Comparison of ENCODE assay signal across 8 cellular contexts in genomic region chr1:150186438-150186788, GRCh38. TPM values are rescaled to one million over a fixed set of nuclear protein-coding genes. Genes with fewer than 3 reads are reported as not detected.
DNase-seq lines count a peak whose midpoint lies in the region; ATAC-seq and TF ChIP-seq lines count a peak whose summit lies in the region.
"Not testable (repeated sequence)": the region's sequence is repeated elsewhere in the genome, so short reads cannot be mapped to it uniquely, and the experiment has no call there.

No MANE protein-coding gene starts in this region.

- peak overlapping the region; percentile 16 for H3K27ac ChIP-seq in muscle layer of duodenum (ENCODE audit: low read length)
- peak overlapping the region; percentile 64 for H3K27ac ChIP-seq in skeletal muscle tissue (ENCODE audit: low read depth, low read length)
- H3K27ac ChIP-seq in tibial artery: peak overlapping the region; percentile 43 to 54

- H3K27me3 ChIP-seq in muscle layer of duodenum (ENCODE audit: low read depth, low read length); skeletal muscle tissue (ENCODE audit: control insufficient read depth in 3 of 3, insufficient read depth in 3 of 3, low read length in 3 of 3); tibial artery: not testable (repeated sequence)

- H3K4me3 ChIP-seq in NB4 (ENCODE audit: low read depth, low read length): peak overlapping the region; percentile 7
- H3K4me3 ChIP-seq in muscle layer of duodenum (ENCODE audit: low read depth in 1 of 2, low read length in 2 of 2); skeletal muscle tissue (ENCODE audit: low read length in 3 of 3): not testable (repeated sequence)
- H3K4me3 ChIP-seq in tibial artery: peak overlapping the region; percentile 31 to 42

- H3K4me1 ChIP-seq in muscle layer of duodenum (ENCODE audit: control insufficient read depth in 1 of 2, insufficient read depth in 2 of 2, low read length in 2 of 2); skeletal muscle tissue (ENCODE audit: control insufficient read depth in 3 of 3, insufficient read depth in 3 of 3, low read length in 3 of 3): not testable (repeated sequence)
- H3K4me1 ChIP-seq in tibial artery: peaks cover 0 to 21% (median 6%) of the 10 kb centered on the region in 4 donors

- peak overlapping the region; percentile 56 to 85 for H3K4me3 Mint-ChIP-seq in CD14-positive monocyte
- peak overlapping the region; percentile 64 for H3K4me3 Mint-ChIP-seq in activated T-helper 17 cell treated with anti-CD3 and anti-CD28 coated beads, Interleukin-2, amount 50 U/mL, for 72 hours
- not testable (repeated sequence) for H3K4me3 Mint-ChIP-seq in chondrocyte (ENCODE audit: unreplicated experiment)

- H3K9me3 Mint-ChIP-seq in CD14-positive monocyte; activated T-helper 17 cell treated with anti-CD3 and anti-CD28 coated beads, Interleukin-2, amount 50 U/mL, for 72 hours; chondrocyte (ENCODE audit: low read depth): not testable (repeated sequence)

- H3K27ac Mint-ChIP-seq in CD14-positive monocyte: peak overlapping the region; percentile 93 to 97 (median 95)
- H3K27ac Mint-ChIP-seq in activated T-helper 17 cell treated with anti-CD3 and anti-CD28 coated beads, Interleukin-2, amount 50 U/mL, for 72 hours: peak overlapping the region; percentile 14
- H3K27ac Mint-ChIP-seq in chondrocyte (ENCODE audit: unreplicated experiment): peak overlapping the region; percentile 89

- not testable (repeated sequence) for TF ChIP-seq CTCF in CD14-positive monocyte (IDR thresholded peaks at IDR 0.05); NB4 (IDR thresholded peaks at IDR 0.05; ENCODE audit: low read depth, low read length); chondrocyte (IDR thresholded peaks at IDR 0.05); tibial artery (IDR thresholded peaks at IDR 0.05)

- intact Hi-C loops in CD14-positive monocyte (cut with micrococcal nuclease): loop anchor here (5.0 to 10.0 kb wide), 4 partner anchors 48 to 292 kb away; partner anchors contain the start of genes ANP32E (in 1 of the 2), BOLA1 (in 1 of the 2) and MTMR11 (in 1 of the 2)
- intact Hi-C loops in tibial artery (cut with DNase I; ENCODE audit: low total_unique reads): not testable (repeated sequence)

- H3K9ac ChIP-seq in skeletal muscle tissue (ENCODE audit: low read depth in 1 of 3, low read length in 3 of 3): not testable (repeated sequence)

- not testable (repeated sequence) for DNase-seq in CD14-positive monocyte (ENCODE audit: low spot score); NB4 (ENCODE audit: low read depth); chondrocyte (ENCODE audit: low spot score); tibial artery
- peak; percentile 25 for DNase-seq in iris pigment epithelial cell (ENCODE audit: low read depth)

- TF ChIP-seq POLR2A in NB4 (IDR thresholded peaks at IDR 0.05; ENCODE audit: extremely low read depth, insufficient read length): not testable (repeated sequence)

- not testable (repeated sequence) for ATAC-seq in activated T-helper 17 cell treated with anti-CD3 and anti-CD28 coated beads, Interleukin-2, amount 50 U/mL, for 72 hours (replicated peaks)

- not testable (repeated sequence) for H3K9me3 ChIP-seq in muscle layer of duodenum (ENCODE audit: control insufficient read depth in 1 of 2, low read length in 2 of 2); skeletal muscle tissue (ENCODE audit: control insufficient read depth in 3 of 3, low read length in 3 of 3); tibial artery

- peaks cover 5 to 10% of the 10 kb centered on the region in 2 donors for H3K36me3 Mint-ChIP-seq in CD14-positive monocyte
- H3K36me3 Mint-ChIP-seq in activated T-helper 17 cell treated with anti-CD3 and anti-CD28 coated beads, Interleukin-2, amount 50 U/mL, for 72 hours (ENCODE audit: low read depth); chondrocyte (ENCODE audit: low read depth): not testable (repeated sequence)

- H3K4me1 Mint-ChIP-seq in CD14-positive monocyte (peaks cover 53% of the 10 kb centered on the region), chondrocyte (ENCODE audit: low read depth) (peaks cover 27% of the 10 kb centered on the region)
- not testable (repeated sequence) for H3K4me1 Mint-ChIP-seq in activated T-helper 17 cell treated with anti-CD3 and anti-CD28 coated beads, Interleukin-2, amount 50 U/mL, for 72 hours

- not testable (repeated sequence) for H3K36me3 ChIP-seq in muscle layer of duodenum (ENCODE audit: control insufficient read depth in 1 of 2, insufficient read depth in 2 of 2, low read length in 2 of 2); skeletal muscle tissue (ENCODE audit: control insufficient read depth in 3 of 3, insufficient read depth in 3 of 3, low read length in 3 of 3); tibial artery

- not testable (repeated sequence) for H3K27me3 Mint-ChIP-seq in CD14-positive monocyte (ENCODE audit: low read depth in 3 of 3); activated T-helper 17 cell treated with anti-CD3 and anti-CD28 coated beads, Interleukin-2, amount 50 U/mL, for 72 hours; chondrocyte (ENCODE audit: low read depth)

RNA-seq across cellular contexts. Expression of gene PLEKHO1, which starts 36.7 kb away (rescaled TPM):
- 100 to 1,000 TPM in 1 of 2 donors, 10 to 100 TPM in 1; 87.2 to 110 TPM for polyA plus RNA-seq in CD14-positive monocyte
- total RNA-seq in activated T-helper 17 cell treated with anti-CD3 and anti-CD28 coated beads, Interleukin-2, amount 50 U/mL, for 72 hours: 10 to 100 TPM; 33.1 to 43.0 TPM
- 40.7 to 55.4 TPM (median 52.5 TPM) in 3 replicates for total RNA-seq in chondrocyte
- 70.5 TPM for total RNA-seq in skeletal muscle tissue

RNA-seq across cellular contexts. Expression of gene ANP32E, which starts 49.5 kb away (rescaled TPM):
- 10 to 100 TPM; 20.4 to 26.6 TPM for polyA plus RNA-seq in CD14-positive monocyte
- total RNA-seq in activated T-helper 17 cell treated with anti-CD3 and anti-CD28 coated beads, Interleukin-2, amount 50 U/mL, for 72 hours: 100 to 1,000 TPM; 162 to 166 TPM
- 34.5 to 46.0 TPM (median 40.2 TPM) in 3 replicates for total RNA-seq in chondrocyte
- total RNA-seq in skeletal muscle tissue: 18.8 TPM

Comparison
In these comparisons a context has a peak if more than half of its experiments do, and no peak if none do; other contexts are left out.
1. H3K27ac Mint-ChIP-seq: peak in every context shown above with its lines; median percentile 95 in CD14-positive monocyte; 89 in chondrocyte; 14 in activated T-helper 17 cell treated with anti-CD3 and anti-CD28 coated beads, Interleukin-2, amount 50 U/mL, for 72 hours.